In genomic region chr7:6181136-6181535, GRCh38 we compare ENCODE assay signal across 30 cellular contexts.
DNase-seq lines count a peak whose midpoint lies in the region; FAIRE-seq and TF ChIP-seq lines count a peak whose summit lies in the region.
"Had no signal": no experiment of that assay in that cellular context is flagged by ENCODE, and none has a peak within 500 bp of the region (broad histone marks: within the 10 kb centered on the region; RNA-seq: fewer than 3 reads in every experiment).

No MANE protein-coding gene starts in this region.

- H2AK5ac ChIP-seq in mesenchymal stem cell (ENCODE audit: low read length, severe bottlenecking) = no peak overlapping the region

- H3K4me2 ChIP-seq in osteoblast (ENCODE audit: insufficient read depth, low read length) (no peak overlapping the region), mesenchymal stem cell (ENCODE audit: low read length, poor library complexity, severe bottlenecking) (no peak overlapping the region)

- H3K14ac ChIP-seq in mesenchymal stem cell (ENCODE audit: low read length in 2 of 2) = no peak overlapping the region

- H3K4ac ChIP-seq in mesenchymal stem cell (ENCODE audit: low read depth in 1 of 2, low read length in 2 of 2) = peak overlapping the region in 1 of 2 experiments; percentile 15

- H3K27ac ChIP-seq in osteoblast (ENCODE audit: low read depth, low read length) = no peak overlapping the region
- no peak overlapping the region for H3K27ac ChIP-seq in mesenchymal stem cell (ENCODE audit: low read length, poor library complexity, severe bottlenecking)
- H3K27ac ChIP-seq: breast epithelium, epithelial cell of prostate, GM23248, HL-60, left lung, right lobe of liver, spleen, testis had no signal

- H2BK5ac ChIP-seq in mesenchymal stem cell (ENCODE audit: low read depth, low read length, poor library complexity, severe bottlenecking) = no peak overlapping the region

- H3K23ac ChIP-seq in mesenchymal stem cell (ENCODE audit: low read length in 2 of 2) = no peak overlapping the region

- no peak overlapping the region for H3K18ac ChIP-seq in mesenchymal stem cell (ENCODE audit: low read depth in 1 of 2, low read length in 2 of 2)

- no peak overlapping the region for H3K4me3 Mint-ChIP-seq in activated T-helper 1 cell treated with anti-CD3 and anti-CD28 coated beads, Interleukin-12 subunit alpha, Interleukin-12 subunit beta, Interleukin-2, Interleukin-4 antibody, amounts not matched to agents 30 ng/mL and 10 ng/mL and 1 ng/mL, durations not matched to agents 14 hours and 24 hours and 36 hours
- H3K4me3 Mint-ChIP-seq: activated B cell treated with CpG ODN at 0.5 μM for 24 hours; activated CD4-positive, alpha-beta T cell treated with anti-CD3 and anti-CD28 coated beads, Interleukin-2, amount 10 ng/mL, durations not matched to agents 7 days and 5 days; activated naive CD4-positive, alpha-beta T cell treated with anti-CD3 and anti-CD28 coated beads for 36 hours; activated T-cell treated with anti-CD3 and anti-CD28 coated beads, Interleukin-2, amount 50 U/mL, for 4 hours; stimulated activated naive CD8-positive, alpha-beta T cell treated with anti-CD3 and anti-CD28 coated beads, Interleukin-15, Interleukin-2, amounts not matched to agents 100 ng/mL and 50 ng/mL, for 24 hours had no signal

- H4K8ac ChIP-seq in mesenchymal stem cell (ENCODE audit: low read length) = no peak overlapping the region

- peaks cover 11% of the 10 kb centered on the region for H3K27me3 Mint-ChIP-seq in activated T-helper 1 cell treated with anti-CD3 and anti-CD28 coated beads, Interleukin-12 subunit alpha, Interleukin-12 subunit beta, Interleukin-2, Interleukin-4 antibody, amounts not matched to agents 30 ng/mL and 10 ng/mL and 1 ng/mL, durations not matched to agents 14 hours and 24 hours and 36 hours (ENCODE audit: insufficient read depth)
- H3K27me3 Mint-ChIP-seq: activated CD4-positive, alpha-beta T cell treated with anti-CD3 and anti-CD28 coated beads, Interleukin-2, amount 10 ng/mL, durations not matched to agents 7 days and 5 days; progenitor cell of endocrine pancreas; stimulated activated naive CD8-positive, alpha-beta T cell treated with anti-CD3 and anti-CD28 coated beads, Interleukin-15, Interleukin-2, amounts not matched to agents 100 ng/mL and 50 ng/mL, for 24 hours had no signal

- H4K20me1 ChIP-seq in osteoblast (ENCODE audit: insufficient read depth, low read length) = peaks cover 3% of the 10 kb centered on the region

- H3K9me3 ChIP-seq in osteoblast (ENCODE audit: low read depth, low read length) = no peaks in the 10 kb centered on the region
- no peaks in the 10 kb centered on the region for H3K9me3 ChIP-seq in mesenchymal stem cell (ENCODE audit: control insufficient read depth, low read length)
- H3K9me3 ChIP-seq: breast epithelium, left lung, MG63, right lobe of liver, spleen, testis had no signal

- no peak overlapping the region for H3K27ac Mint-ChIP-seq in activated T-helper 1 cell treated with anti-CD3 and anti-CD28 coated beads, Interleukin-12 subunit alpha, Interleukin-12 subunit beta, Interleukin-2, Interleukin-4 antibody, amounts not matched to agents 30 ng/mL and 10 ng/mL and 1 ng/mL, durations not matched to agents 14 hours and 24 hours and 36 hours
- H3K27ac Mint-ChIP-seq: activated B cell treated with CpG ODN at 0.5 μM for 24 hours; activated CD4-positive, alpha-beta T cell treated with anti-CD3 and anti-CD28 coated beads, Interleukin-2, amount 10 ng/mL, durations not matched to agents 7 days and 5 days; activated naive CD4-positive, alpha-beta T cell treated with anti-CD3 and anti-CD28 coated beads for 36 hours; progenitor cell of endocrine pancreas; stimulated activated naive CD8-positive, alpha-beta T cell treated with anti-CD3 and anti-CD28 coated beads, Interleukin-15, Interleukin-2, amounts not matched to agents 100 ng/mL and 50 ng/mL, for 24 hours had no signal

- H3K4me3 ChIP-seq in NB4 (ENCODE audit: low read depth, low read length) = no peak overlapping the region
- no peak overlapping the region for H3K4me3 ChIP-seq in bronchial epithelial cell (ENCODE audit: low read depth, low read length)
- no peak overlapping the region for H3K4me3 ChIP-seq in osteoblast (ENCODE audit: insufficient read depth, low read length)
- no peak overlapping the region for H3K4me3 ChIP-seq in mesenchymal stem cell (ENCODE audit: insufficient read depth in 1 of 2, low read depth in 1 of 2, low read length in 2 of 2)
- H3K4me3 ChIP-seq: breast epithelium, GM23248, left lung, MG63, right lobe of liver, spleen, testis had no signal

- H2BK120ac ChIP-seq in mesenchymal stem cell (ENCODE audit: low read depth, low read length) = no peak overlapping the region

- H3K9ac ChIP-seq in mesenchymal stem cell (ENCODE audit: low read length) = no peak overlapping the region
- H3K9ac ChIP-seq: GM23248 had no signal

- H3K4me1 ChIP-seq in osteoblast (ENCODE audit: insufficient read depth, low read length) (peaks cover 9% of the 10 kb centered on the region), mesenchymal stem cell (ENCODE audit: control insufficient read depth, insufficient read depth, low read depth, low read length) (peaks cover 2% of the 10 kb centered on the region)
- H3K4me1 ChIP-seq: breast epithelium had no signal

- peak; percentile 48 for DNase-seq in GM13976 (ENCODE audit: low spot score)
- DNase-seq in NB4 (ENCODE audit: low read depth) = peak; percentile 37
- peak; percentile 59 for DNase-seq in bronchial epithelial cell (ENCODE audit: low read depth)
- DNase-seq in osteoblast (ENCODE audit: insufficient read length, low spot score, missing footprints) = peak; percentile 44
- DNase-seq in activated effector memory CD4-positive, alpha-beta T cell treated with anti-CD3 and anti-CD28 coated beads, Interleukin-2, amount 50 U/mL, for 16 hours = no peak
- no peak for DNase-seq in activated T-helper 1 cell treated with anti-CD3 and anti-CD28 coated beads, Interleukin-12 subunit alpha, Interleukin-12 subunit beta, Interleukin-2, Interleukin-4 antibody, amounts not matched to agents 30 ng/mL and 10 ng/mL and 1 ng/mL, durations not matched to agents 14 hours and 24 hours and 36 hours (ENCODE audit: low spot score)
- no peak for DNase-seq in mesenchymal stem cell
- DNase-seq in amygdala (lab: John Stamatoyannopoulos, UW) = no peak
- DNase-seq: activated B cell treated with CpG ODN at 0.5 μM for 24 hours; activated CD4-positive, alpha-beta T cell treated with anti-CD3 and anti-CD28 coated beads, Interleukin-2, amount 10 ng/mL, durations not matched to agents 7 days and 5 days; activated naive CD4-positive, alpha-beta T cell treated with anti-CD3 and anti-CD28 coated beads for 36 hours; activated T-cell treated with anti-CD3 and anti-CD28 coated beads, Interleukin-2, amount 50 U/mL, for 4 hours; effector CD4-positive, alpha-beta T cell; GM23248; KG1; left lung; MG63; NCI-H1436; NCI-H2081; NCI-H748 treated with DMSO at 0.1 percent for 48 hours; right lobe of liver; spleen; stimulated activated CD4-positive, alpha-beta T cell treated with anti-CD3 and anti-CD28 coated beads, Interleukin-2, amount 100 ng/mL, for 24 hours; testis had no signal

- intact Hi-C loops in activated T-helper 1 cell treated with anti-CD3 and anti-CD28 coated beads, Interleukin-12 subunit alpha, Interleukin-12 subunit beta, Interleukin-2, Interleukin-4 antibody, amounts not matched to agents 30 ng/mL and 10 ng/mL and 1 ng/mL, durations not matched to agents 14 hours and 24 hours and 36 hours (cut with micrococcal nuclease) = no loop called here

- peaks cover 6% of the 10 kb centered on the region for H3K79me1 ChIP-seq in mesenchymal stem cell (replicated peaks; ENCODE audit: low read length, poor library complexity, severe bottlenecking)

- no peaks in the 10 kb centered on the region for H3K36me3 Mint-ChIP-seq in activated T-helper 1 cell treated with anti-CD3 and anti-CD28 coated beads, Interleukin-12 subunit alpha, Interleukin-12 subunit beta, Interleukin-2, Interleukin-4 antibody, amounts not matched to agents 30 ng/mL and 10 ng/mL and 1 ng/mL, durations not matched to agents 14 hours and 24 hours and 36 hours (ENCODE audit: low read depth)

- no peak overlapping the region for H2BK15ac ChIP-seq in mesenchymal stem cell (ENCODE audit: low read depth, poor library complexity, severe bottlenecking)

- TF ChIP-seq CTCF in GM13976 (IDR thresholded peaks at IDR 0.05; ENCODE audit: borderline replicate concordance, control extremely low read depth, extremely low read depth, insufficient read depth, missing control alignments) (no peak), NB4 (IDR thresholded peaks at IDR 0.05; ENCODE audit: low read depth, low read length) (no peak), bronchial epithelial cell (IDR thresholded peaks at IDR 0.05; ENCODE audit: insufficient read depth, low read length, severe bottlenecking) (no peak), osteoblast (IDR thresholded peaks at IDR 0.05; ENCODE audit: extremely low read depth, low read depth, low read length) (no peak)

- H2AFZ ChIP-seq in osteoblast (ENCODE audit: low read length) = no peak overlapping the region
- H2AFZ ChIP-seq in mesenchymal stem cell (ENCODE audit: low read depth, low read length) = no peak overlapping the region
- H2AFZ ChIP-seq: GM23248 had no signal

- peaks cover 12% of the 10 kb centered on the region for H3K79me2 ChIP-seq in osteoblast (ENCODE audit: insufficient read depth, low read length)

- H3K27me3 ChIP-seq in bronchial epithelial cell (ENCODE audit: control insufficient read depth, insufficient read depth, low read length) = no peaks in the 10 kb centered on the region
- H3K27me3 ChIP-seq in osteoblast (ENCODE audit: insufficient read depth, low read length) = no peaks in the 10 kb centered on the region
- H3K27me3 ChIP-seq in mesenchymal stem cell (ENCODE audit: control insufficient read depth in 1 of 2, insufficient read depth in 1 of 2, low read length in 2 of 2) = no peaks in the 10 kb centered on the region
- H3K27me3 ChIP-seq: breast epithelium, left lung, MG63, right lobe of liver, spleen, testis had no signal

- no peaks in the 10 kb centered on the region for H3K9me3 Mint-ChIP-seq in activated T-helper 1 cell treated with anti-CD3 and anti-CD28 coated beads, Interleukin-12 subunit alpha, Interleukin-12 subunit beta, Interleukin-2, Interleukin-4 antibody, amounts not matched to agents 30 ng/mL and 10 ng/mL and 1 ng/mL, durations not matched to agents 14 hours and 24 hours and 36 hours
- H3K9me3 Mint-ChIP-seq: activated B cell treated with CpG ODN at 0.5 μM for 24 hours; activated CD4-positive, alpha-beta T cell treated with anti-CD3 and anti-CD28 coated beads, Interleukin-2, amount 10 ng/mL, durations not matched to agents 7 days and 5 days; activated naive CD4-positive, alpha-beta T cell treated with anti-CD3 and anti-CD28 coated beads for 36 hours; activated T-cell treated with anti-CD3 and anti-CD28 coated beads, Interleukin-2, amount 50 U/mL, for 4 hours; stimulated activated naive CD8-positive, alpha-beta T cell treated with anti-CD3 and anti-CD28 coated beads, Interleukin-15, Interleukin-2, amounts not matched to agents 100 ng/mL and 50 ng/mL, for 24 hours had no signal

- TF ChIP-seq POLR2A in NB4 (IDR thresholded peaks at IDR 0.05; ENCODE audit: extremely low read depth, insufficient read length) = no peak

- H3K36me3 ChIP-seq in bronchial epithelial cell (ENCODE audit: control insufficient read depth, insufficient read depth, low read length) (peaks cover 2% of the 10 kb centered on the region), osteoblast (ENCODE audit: insufficient read depth, low read length) (peaks cover 23% of the 10 kb centered on the region), mesenchymal stem cell (ENCODE audit: control insufficient read depth in 1 of 2, insufficient read depth in 2 of 2, low read depth in 1 of 2, low read length in 2 of 2) (peaks cover 21 to 36% of the 10 kb centered on the region in 2 experiments)
- H3K36me3 ChIP-seq: breast epithelium, right lobe of liver had no signal

- H3K4me1 Mint-ChIP-seq in activated T-helper 1 cell treated with anti-CD3 and anti-CD28 coated beads, Interleukin-12 subunit alpha, Interleukin-12 subunit beta, Interleukin-2, Interleukin-4 antibody, amounts not matched to agents 30 ng/mL and 10 ng/mL and 1 ng/mL, durations not matched to agents 14 hours and 24 hours and 36 hours (ENCODE audit: low read depth) = no peaks in the 10 kb centered on the region
- H3K4me1 Mint-ChIP-seq: activated B cell treated with CpG ODN at 0.5 μM for 24 hours; activated CD4-positive, alpha-beta T cell treated with anti-CD3 and anti-CD28 coated beads, Interleukin-2, amount 10 ng/mL, durations not matched to agents 7 days and 5 days had no signal

- in situ Hi-C loops in GM13976 (cut with MboI; ENCODE audit: low sequenced_read_pairs, unreplicated experiment) = no loop called here

- no peak for FAIRE-seq in bronchial epithelial cell (lab: Jason Lieb, UNC)
- FAIRE-seq: islet of Langerhans had no signal

- H4K91ac ChIP-seq in mesenchymal stem cell (ENCODE audit: low read length) = no peak overlapping the region

- H2BK12ac ChIP-seq in mesenchymal stem cell (ENCODE audit: low read length in 2 of 2) = no peak overlapping the region

- 100% methylated on average over 1 of the region's 1 CpG for WGBS in mesenchymal stem cell

Comparison
In these comparisons a context has a peak if more than half of its experiments do, and no peak if none do; other contexts are left out.
1. DNase-seq: peak in GM13976 (single experiment), NB4 (single experiment), bronchial epithelial cell (single experiment) and osteoblast (single experiment); none in activated effector memory CD4-positive, alpha-beta T cell treated with anti-CD3 and anti-CD28 coated beads, Interleukin-2, amount 50 U/mL, for 16 hours (single experiment), activated T-helper 1 cell treated with anti-CD3 and anti-CD28 coated beads, Interleukin-12 subunit alpha, Interleukin-12 subunit beta, Interleukin-2, Interleukin-4 antibody, amounts not matched to agents 30 ng/mL and 10 ng/mL and 1 ng/mL, durations not matched to agents 14 hours and 24 hours and 36 hours (single experiment), mesenchymal stem cell (single experiment) and amygdala (0 of 56).